24 cellular contexts compared by ENCODE assay signal in the genomic region with DNA sequence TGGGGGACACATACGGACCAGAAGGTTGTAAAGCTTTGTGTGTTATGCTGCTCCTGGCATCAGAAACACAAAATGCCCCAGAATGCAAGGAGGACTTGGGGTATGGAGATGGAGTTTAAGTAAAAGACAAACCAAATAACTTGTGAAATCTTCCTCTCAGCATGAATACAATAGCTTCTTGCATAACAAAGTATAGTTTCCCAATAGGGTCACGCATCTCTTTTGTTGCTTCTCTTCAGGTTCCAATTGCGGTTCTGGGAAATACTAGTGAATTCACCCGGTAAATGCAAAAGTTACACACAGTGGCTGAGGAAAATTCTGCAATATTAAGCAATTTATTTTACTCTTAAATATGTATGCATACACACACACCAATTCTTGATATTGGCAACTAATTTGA.
"Had no signal": no experiment of that assay in that cellular context is flagged by ENCODE, and none has a peak within 500 bp of the region (broad histone marks: within the 10 kb centered on the region; RNA-seq: fewer than 3 reads in every experiment).

No MANE protein-coding gene starts in this region.

- H3K4me1 Mint-ChIP-seq: activated CD4-positive, alpha-beta memory T cell treated with anti-CD3 and anti-CD28 coated beads, Interleukin-2, amount 10 ng/mL, durations not matched to agents 7 days and 5 days; activated CD4-positive, alpha-beta T cell treated with anti-CD3 and anti-CD28 coated beads, Interleukin-2, amount 10 ng/mL, durations not matched to agents 24 days and 14 days; activated naive CD8-positive, alpha-beta T cell treated with anti-CD3 and anti-CD28 coated beads, Interleukin-2, amount 10 ng/mL, durations not matched to agents 7 days and 5 days; naive B cell had no signal

- H3K27ac ChIP-seq: colonic mucosa, dorsolateral prefrontal cortex, heart left ventricle, right atrium auricular region, thyroid gland, VCaP had no signal

- H3K4me1 ChIP-seq: colonic mucosa, heart left ventricle, right atrium auricular region, thyroid gland had no signal

- DNase-seq: activated CD4-positive, alpha-beta memory T cell treated with anti-CD3 and anti-CD28 coated beads, Interleukin-2, amount 10 ng/mL, durations not matched to agents 7 days and 5 days; activated CD4-positive, alpha-beta T cell treated with anti-CD3 and anti-CD28 coated beads, Interleukin-2, amount 10 ng/mL, durations not matched to agents 24 days and 14 days; activated effector memory CD4-positive, alpha-beta T cell treated with Interleukin-2 at 50 U/mL for 16 hours; activated naive CD4-positive, alpha-beta T cell treated with anti-CD3 and anti-CD28 coated beads for 36 hours; activated naive CD8-positive, alpha-beta T cell treated with anti-CD3 and anti-CD28 coated beads, Interleukin-2, amount 10 ng/mL, durations not matched to agents 7 days and 5 days; activated T-cell treated with anti-CD3 and anti-CD28 coated beads, Interleukin-2, amount 50 U/mL, for 72 hours; amygdala; colonic mucosa; dorsolateral prefrontal cortex; effector memory CD8-positive, alpha-beta T cell; heart left ventricle; left colon; mesenchymal stem cell; naive B cell; stimulated activated CD4-positive, alpha-beta T cell treated with anti-CD3 and anti-CD28 coated beads, Interleukin-4, amount 100 ng/mL, for 4 hours; substantia nigra; thyroid gland had no signal

- H3K9me3 ChIP-seq: colonic mucosa, heart left ventricle, right atrium auricular region, thyroid gland had no signal

- H3K27me3 ChIP-seq: colonic mucosa, dorsolateral prefrontal cortex, heart left ventricle, right atrium auricular region, thyroid gland had no signal

- H3K36me3 ChIP-seq: colonic mucosa, heart left ventricle, right atrium auricular region, thyroid gland had no signal

- H3K36me3 Mint-ChIP-seq: activated naive CD8-positive, alpha-beta T cell treated with anti-CD3 and anti-CD28 coated beads, Interleukin-2, amount 10 ng/mL, durations not matched to agents 7 days and 5 days; naive B cell had no signal

- H3K27ac Mint-ChIP-seq: activated CD4-positive, alpha-beta memory T cell treated with anti-CD3 and anti-CD28 coated beads, Interleukin-2, amount 10 ng/mL, durations not matched to agents 7 days and 5 days; activated CD4-positive, alpha-beta T cell treated with anti-CD3 and anti-CD28 coated beads, Interleukin-2, amount 10 ng/mL, durations not matched to agents 24 days and 14 days; activated naive CD4-positive, alpha-beta T cell treated with anti-CD3 and anti-CD28 coated beads for 36 hours; activated naive CD8-positive, alpha-beta T cell treated with anti-CD3 and anti-CD28 coated beads, Interleukin-2, amount 10 ng/mL, durations not matched to agents 7 days and 5 days; activated T-cell treated with anti-CD3 and anti-CD28 coated beads, Interleukin-2, amount 50 U/mL, for 72 hours; effector memory CD8-positive, alpha-beta T cell; naive B cell; stimulated activated naive CD8-positive, alpha-beta T cell treated with anti-CD3 and anti-CD28 coated beads, Interleukin-15, Interleukin-2, amounts not matched to agents 100 ng/mL and 50 ng/mL, for 24 hours; T-helper 2 cell treated with Interferon-gamma antibody and Interleukin-4, amounts not matched to agents 5 μg/mL and 100 μg/mL, for 36 hours had no signal

- H3K9me3 Mint-ChIP-seq: activated CD4-positive, alpha-beta memory T cell treated with anti-CD3 and anti-CD28 coated beads, Interleukin-2, amount 10 ng/mL, durations not matched to agents 7 days and 5 days; activated CD4-positive, alpha-beta T cell treated with anti-CD3 and anti-CD28 coated beads, Interleukin-2, amount 10 ng/mL, durations not matched to agents 24 days and 14 days; activated naive CD8-positive, alpha-beta T cell treated with anti-CD3 and anti-CD28 coated beads, Interleukin-2, amount 10 ng/mL, durations not matched to agents 7 days and 5 days; neural crest cell; T-helper 2 cell treated with Interferon-gamma antibody and Interleukin-4, amounts not matched to agents 5 μg/mL and 100 μg/mL, for 36 hours had no signal

- H3K4me3 Mint-ChIP-seq: activated CD4-positive, alpha-beta memory T cell treated with anti-CD3 and anti-CD28 coated beads, Interleukin-2, amount 10 ng/mL, durations not matched to agents 7 days and 5 days; activated CD4-positive, alpha-beta T cell treated with anti-CD3 and anti-CD28 coated beads, Interleukin-2, amount 10 ng/mL, durations not matched to agents 24 days and 14 days; activated naive CD4-positive, alpha-beta T cell treated with anti-CD3 and anti-CD28 coated beads for 36 hours; activated naive CD8-positive, alpha-beta T cell treated with anti-CD3 and anti-CD28 coated beads, Interleukin-2, amount 10 ng/mL, durations not matched to agents 7 days and 5 days; activated T-cell treated with anti-CD3 and anti-CD28 coated beads, Interleukin-2, amount 50 U/mL, for 72 hours; effector memory CD8-positive, alpha-beta T cell; naive B cell; neural crest cell; stimulated activated naive CD8-positive, alpha-beta T cell treated with anti-CD3 and anti-CD28 coated beads, Interleukin-15, Interleukin-2, amounts not matched to agents 100 ng/mL and 50 ng/mL, for 24 hours; T-helper 2 cell treated with Interferon-gamma antibody and Interleukin-4, amounts not matched to agents 5 μg/mL and 100 μg/mL, for 36 hours had no signal

- H3K27me3 Mint-ChIP-seq: activated CD4-positive, alpha-beta memory T cell treated with anti-CD3 and anti-CD28 coated beads, Interleukin-2, amount 10 ng/mL, durations not matched to agents 7 days and 5 days; activated CD4-positive, alpha-beta T cell treated with anti-CD3 and anti-CD28 coated beads, Interleukin-2, amount 10 ng/mL, durations not matched to agents 24 days and 14 days; activated naive CD8-positive, alpha-beta T cell treated with anti-CD3 and anti-CD28 coated beads, Interleukin-2, amount 10 ng/mL, durations not matched to agents 7 days and 5 days; effector memory CD8-positive, alpha-beta T cell; stimulated activated naive CD8-positive, alpha-beta T cell treated with anti-CD3 and anti-CD28 coated beads, Interleukin-15, Interleukin-2, amounts not matched to agents 100 ng/mL and 50 ng/mL, for 24 hours had no signal

- ATAC-seq: activated CD4-positive, CD25-positive, alpha-beta regulatory T cell treated with anti-CD3 and anti-CD28 coated beads, Interleukin-2, amount 50 U/mL, for 24 hours; activated T-cell treated with anti-CD3 and anti-CD28 coated beads, Interleukin-2, amount 50 U/mL, for 72 hours; effector memory CD8-positive, alpha-beta T cell; esophagus mucosa; heart left ventricle; left colon had no signal

- H3K4me3 ChIP-seq: colonic mucosa, dorsolateral prefrontal cortex, heart left ventricle, right atrium auricular region, thyroid gland had no signal
